In the genomic region with DNA sequence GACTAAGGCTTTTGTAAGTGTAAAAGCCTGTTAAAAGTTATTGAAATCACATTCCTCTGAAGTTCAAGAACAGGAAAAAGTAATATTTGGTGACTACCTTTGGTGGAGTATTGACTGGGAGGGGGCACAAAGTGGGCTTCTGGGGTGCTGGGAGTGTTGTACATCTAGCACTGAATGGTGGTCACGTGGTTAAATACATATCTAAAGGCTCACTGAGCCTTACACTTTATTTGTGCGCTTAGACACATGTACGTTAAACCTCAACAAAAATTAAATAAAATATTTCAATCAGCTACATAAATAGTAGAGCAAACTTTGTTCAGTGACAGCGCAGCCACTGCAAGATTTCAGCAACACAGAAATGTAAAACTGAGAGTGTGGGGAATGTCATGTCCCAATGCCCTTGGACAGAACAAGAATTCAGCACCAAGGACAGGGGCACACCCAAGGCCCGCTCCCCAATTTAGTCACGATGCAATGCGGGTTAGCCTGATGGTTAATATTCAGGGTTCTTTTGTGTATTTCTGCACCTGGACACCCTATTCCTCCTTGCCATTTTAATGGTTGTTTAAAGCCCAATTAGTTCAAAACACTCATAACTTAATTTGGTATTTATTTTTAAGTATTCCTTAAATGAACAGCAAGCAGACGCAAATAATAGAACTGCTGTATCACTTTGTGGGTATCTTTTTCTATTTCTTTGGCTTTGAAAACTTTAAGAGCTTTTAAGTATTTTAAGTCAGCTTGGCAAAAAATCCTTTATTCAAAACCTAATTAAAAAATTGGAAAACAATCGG, we compare ENCODE assay signal across 1 cellular context.
A peak's percentile ranks its signal among the peaks of the same experiment; 100 is the strongest.
TF ChIP-seq lines count a peak whose summit lies in the region.

No MANE protein-coding gene starts in this region.

TF ChIP-seq in HepG2, 621 proteins besides CTCF, POLR2A, EP300 and RAD21 (continued from another document and continues in another):
- TF ChIP-seq, protein P1, sequence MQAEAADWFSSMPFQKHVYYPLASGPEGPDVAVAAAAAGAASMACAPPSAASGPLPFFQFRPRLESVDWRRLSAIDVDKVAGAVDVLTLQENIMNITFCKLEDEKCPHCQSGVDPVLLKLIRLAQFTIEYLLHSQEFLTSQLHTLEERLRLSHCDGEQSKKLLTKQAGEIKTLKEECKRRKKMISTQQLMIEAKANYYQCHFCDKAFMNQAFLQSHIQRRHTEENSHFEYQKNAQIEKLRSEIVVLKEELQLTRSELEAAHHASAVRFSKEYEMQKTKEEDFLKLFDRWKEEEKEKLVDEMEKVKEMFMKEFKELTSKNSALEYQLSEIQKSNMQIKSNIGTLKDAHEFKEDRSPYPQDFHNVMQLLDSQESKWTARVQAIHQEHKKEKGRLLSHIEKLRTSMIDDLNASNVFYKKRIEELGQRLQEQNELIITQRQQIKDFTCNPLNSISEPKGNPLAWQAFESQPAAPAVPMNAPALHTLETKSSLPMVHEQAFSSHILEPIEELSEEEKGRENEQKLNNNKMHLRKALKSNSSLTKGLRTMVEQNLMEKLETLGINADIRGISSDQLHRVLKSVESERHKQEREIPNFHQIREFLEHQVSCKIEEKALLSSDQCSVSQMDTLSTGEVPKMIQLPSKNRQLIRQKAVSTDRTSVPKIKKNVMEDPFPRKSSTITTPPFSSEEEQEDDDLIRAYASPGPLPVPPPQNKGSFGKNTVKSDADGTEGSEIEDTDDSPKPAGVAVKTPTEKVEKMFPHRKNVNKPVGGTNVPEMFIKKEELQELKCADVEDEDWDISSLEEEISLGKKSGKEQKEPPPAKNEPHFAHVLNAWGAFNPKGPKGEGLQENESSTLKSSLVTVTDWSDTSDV (CRISPR knock-in tag; IDR thresholded peaks at IDR 0.05): no peak
- TF ChIP-seq, protein P2, sequence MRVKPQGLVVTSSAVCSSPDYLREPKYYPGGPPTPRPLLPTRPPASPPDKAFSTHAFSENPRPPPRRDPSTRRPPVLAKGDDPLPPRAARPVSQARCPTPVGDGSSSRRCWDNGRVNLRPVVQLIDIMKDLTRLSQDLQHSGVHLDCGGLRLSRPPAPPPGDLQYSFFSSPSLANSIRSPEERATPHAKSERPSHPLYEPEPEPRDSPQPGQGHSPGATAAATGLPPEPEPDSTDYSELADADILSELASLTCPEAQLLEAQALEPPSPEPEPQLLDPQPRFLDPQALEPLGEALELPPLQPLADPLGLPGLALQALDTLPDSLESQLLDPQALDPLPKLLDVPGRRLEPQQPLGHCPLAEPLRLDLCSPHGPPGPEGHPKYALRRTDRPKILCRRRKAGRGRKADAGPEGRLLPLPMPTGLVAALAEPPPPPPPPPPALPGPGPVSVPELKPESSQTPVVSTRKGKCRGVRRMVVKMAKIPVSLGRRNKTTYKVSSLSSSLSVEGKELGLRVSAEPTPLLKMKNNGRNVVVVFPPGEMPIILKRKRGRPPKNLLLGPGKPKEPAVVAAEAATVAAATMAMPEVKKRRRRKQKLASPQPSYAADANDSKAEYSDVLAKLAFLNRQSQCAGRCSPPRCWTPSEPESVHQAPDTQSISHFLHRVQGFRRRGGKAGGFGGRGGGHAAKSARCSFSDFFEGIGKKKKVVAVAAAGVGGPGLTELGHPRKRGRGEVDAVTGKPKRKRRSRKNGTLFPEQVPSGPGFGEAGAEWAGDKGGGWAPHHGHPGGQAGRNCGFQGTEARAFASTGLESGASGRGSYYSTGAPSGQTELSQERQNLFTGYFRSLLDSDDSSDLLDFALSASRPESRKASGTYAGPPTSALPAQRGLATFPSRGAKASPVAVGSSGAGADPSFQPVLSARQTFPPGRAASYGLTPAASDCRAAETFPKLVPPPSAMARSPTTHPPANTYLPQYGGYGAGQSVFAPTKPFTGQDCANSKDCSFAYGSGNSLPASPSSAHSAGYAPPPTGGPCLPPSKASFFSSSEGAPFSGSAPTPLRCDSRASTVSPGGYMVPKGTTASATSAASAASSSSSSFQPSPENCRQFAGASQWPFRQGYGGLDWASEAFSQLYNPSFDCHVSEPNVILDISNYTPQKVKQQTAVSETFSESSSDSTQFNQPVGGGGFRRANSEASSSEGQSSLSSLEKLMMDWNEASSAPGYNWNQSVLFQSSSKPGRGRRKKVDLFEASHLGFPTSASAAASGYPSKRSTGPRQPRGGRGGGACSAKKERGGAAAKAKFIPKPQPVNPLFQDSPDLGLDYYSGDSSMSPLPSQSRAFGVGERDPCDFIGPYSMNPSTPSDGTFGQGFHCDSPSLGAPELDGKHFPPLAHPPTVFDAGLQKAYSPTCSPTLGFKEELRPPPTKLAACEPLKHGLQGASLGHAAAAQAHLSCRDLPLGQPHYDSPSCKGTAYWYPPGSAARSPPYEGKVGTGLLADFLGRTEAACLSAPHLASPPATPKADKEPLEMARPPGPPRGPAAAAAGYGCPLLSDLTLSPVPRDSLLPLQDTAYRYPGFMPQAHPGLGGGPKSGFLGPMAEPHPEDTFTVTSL (CRISPR knock-in tag; IDR thresholded peaks at IDR 0.05; ENCODE audit: borderline replicate concordance): no peak
- TF ChIP-seq PLRG1 (conservative IDR thresholded peaks at IDR 0.05): no peak
- TF ChIP-seq NR2F1 (CRISPR knock-in tag; IDR thresholded peaks at IDR 0.05): no peak
- TF ChIP-seq FOXK1 (CRISPR knock-in tag; IDR thresholded peaks at IDR 0.05; ENCODE audit: borderline replicate concordance, low read depth): peak; percentile 47; the same call in 1 of the 2 replicates
- 0 out of 2 replicates have a peak, but pooled peaks have one; percentile 39 for TF ChIP-seq RFXAP (CRISPR knock-in tag; IDR thresholded peaks at IDR 0.05; ENCODE audit: borderline replicate concordance)
- peak; percentile 92 for TF ChIP-seq ZSCAN9 (CRISPR knock-in tag; IDR thresholded peaks at IDR 0.05; ENCODE audit: borderline replicate concordance)
- 0 out of 2 replicates have a peak, but pooled peaks have one; percentile 70 for TF ChIP-seq ZNF773 (CRISPR knock-in tag; IDR thresholded peaks at IDR 0.05; ENCODE audit: borderline replicate concordance)
- TF ChIP-seq, protein P3, sequence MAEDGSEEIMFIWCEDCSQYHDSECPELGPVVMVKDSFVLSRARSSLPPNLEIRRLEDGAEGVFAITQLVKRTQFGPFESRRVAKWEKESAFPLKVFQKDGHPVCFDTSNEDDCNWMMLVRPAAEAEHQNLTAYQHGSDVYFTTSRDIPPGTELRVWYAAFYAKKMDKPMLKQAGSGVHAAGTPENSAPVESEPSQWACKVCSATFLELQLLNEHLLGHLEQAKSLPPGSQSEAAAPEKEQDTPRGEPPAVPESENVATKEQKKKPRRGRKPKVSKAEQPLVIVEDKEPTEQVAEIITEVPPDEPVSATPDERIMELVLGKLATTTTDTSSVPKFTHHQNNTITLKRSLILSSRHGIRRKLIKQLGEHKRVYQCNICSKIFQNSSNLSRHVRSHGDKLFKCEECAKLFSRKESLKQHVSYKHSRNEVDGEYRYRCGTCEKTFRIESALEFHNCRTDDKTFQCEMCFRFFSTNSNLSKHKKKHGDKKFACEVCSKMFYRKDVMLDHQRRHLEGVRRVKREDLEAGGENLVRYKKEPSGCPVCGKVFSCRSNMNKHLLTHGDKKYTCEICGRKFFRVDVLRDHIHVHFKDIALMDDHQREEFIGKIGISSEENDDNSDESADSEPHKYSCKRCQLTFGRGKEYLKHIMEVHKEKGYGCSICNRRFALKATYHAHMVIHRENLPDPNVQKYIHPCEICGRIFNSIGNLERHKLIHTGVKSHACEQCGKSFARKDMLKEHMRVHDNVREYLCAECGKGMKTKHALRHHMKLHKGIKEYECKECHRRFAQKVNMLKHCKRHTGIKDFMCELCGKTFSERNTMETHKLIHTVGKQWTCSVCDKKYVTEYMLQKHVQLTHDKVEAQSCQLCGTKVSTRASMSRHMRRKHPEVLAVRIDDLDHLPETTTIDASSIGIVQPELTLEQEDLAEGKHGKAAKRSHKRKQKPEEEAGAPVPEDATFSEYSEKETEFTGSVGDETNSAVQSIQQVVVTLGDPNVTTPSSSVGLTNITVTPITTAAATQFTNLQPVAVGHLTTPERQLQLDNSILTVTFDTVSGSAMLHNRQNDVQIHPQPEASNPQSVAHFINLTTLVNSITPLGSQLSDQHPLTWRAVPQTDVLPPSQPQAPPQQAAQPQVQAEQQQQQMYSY (CRISPR knock-in tag; IDR thresholded peaks at IDR 0.05): peak; percentile 71
- TF ChIP-seq LCORL (IDR thresholded peaks at IDR 0.05): no peak
- TF ChIP-seq LCORL (CRISPR knock-in tag; IDR thresholded peaks at IDR 0.05): no peak
- TF ChIP-seq ZNF232 (CRISPR knock-in tag; IDR thresholded peaks at IDR 0.05; ENCODE audit: borderline replicate concordance): peak; percentile 86; the same call in 1 of the 2 replicates
- peak; percentile 66 for TF ChIP-seq ZNF781 (CRISPR knock-in tag; IDR thresholded peaks at IDR 0.05; ENCODE audit: borderline replicate concordance, not compliant biosample characterization)
- TF ChIP-seq SATB2 (CRISPR knock-in tag; IDR thresholded peaks at IDR 0.05): peak; percentile 91
- TF ChIP-seq, protein P4, sequence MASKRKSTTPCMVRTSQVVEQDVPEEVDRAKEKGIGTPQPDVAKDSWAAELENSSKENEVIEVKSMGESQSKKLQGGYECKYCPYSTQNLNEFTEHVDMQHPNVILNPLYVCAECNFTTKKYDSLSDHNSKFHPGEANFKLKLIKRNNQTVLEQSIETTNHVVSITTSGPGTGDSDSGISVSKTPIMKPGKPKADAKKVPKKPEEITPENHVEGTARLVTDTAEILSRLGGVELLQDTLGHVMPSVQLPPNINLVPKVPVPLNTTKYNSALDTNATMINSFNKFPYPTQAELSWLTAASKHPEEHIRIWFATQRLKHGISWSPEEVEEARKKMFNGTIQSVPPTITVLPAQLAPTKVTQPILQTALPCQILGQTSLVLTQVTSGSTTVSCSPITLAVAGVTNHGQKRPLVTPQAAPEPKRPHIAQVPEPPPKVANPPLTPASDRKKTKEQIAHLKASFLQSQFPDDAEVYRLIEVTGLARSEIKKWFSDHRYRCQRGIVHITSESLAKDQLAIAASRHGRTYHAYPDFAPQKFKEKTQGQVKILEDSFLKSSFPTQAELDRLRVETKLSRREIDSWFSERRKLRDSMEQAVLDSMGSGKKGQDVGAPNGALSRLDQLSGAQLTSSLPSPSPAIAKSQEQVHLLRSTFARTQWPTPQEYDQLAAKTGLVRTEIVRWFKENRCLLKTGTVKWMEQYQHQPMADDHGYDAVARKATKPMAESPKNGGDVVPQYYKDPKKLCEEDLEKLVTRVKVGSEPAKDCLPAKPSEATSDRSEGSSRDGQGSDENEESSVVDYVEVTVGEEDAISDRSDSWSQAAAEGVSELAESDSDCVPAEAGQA (IDR thresholded peaks at IDR 0.05; ENCODE audit: low read depth): no peak
- TF ChIP-seq, protein P4 (CRISPR knock-in tag; IDR thresholded peaks at IDR 0.05; ENCODE audit: borderline replicate concordance): peak; percentile 75; the same call in 1 of the 2 replicates
- TF ChIP-seq RFXANK (CRISPR knock-in tag; IDR thresholded peaks at IDR 0.05): 0 out of 2 replicates have a peak, but pooled peaks have one; percentile 38
- TF ChIP-seq, protein P5, sequence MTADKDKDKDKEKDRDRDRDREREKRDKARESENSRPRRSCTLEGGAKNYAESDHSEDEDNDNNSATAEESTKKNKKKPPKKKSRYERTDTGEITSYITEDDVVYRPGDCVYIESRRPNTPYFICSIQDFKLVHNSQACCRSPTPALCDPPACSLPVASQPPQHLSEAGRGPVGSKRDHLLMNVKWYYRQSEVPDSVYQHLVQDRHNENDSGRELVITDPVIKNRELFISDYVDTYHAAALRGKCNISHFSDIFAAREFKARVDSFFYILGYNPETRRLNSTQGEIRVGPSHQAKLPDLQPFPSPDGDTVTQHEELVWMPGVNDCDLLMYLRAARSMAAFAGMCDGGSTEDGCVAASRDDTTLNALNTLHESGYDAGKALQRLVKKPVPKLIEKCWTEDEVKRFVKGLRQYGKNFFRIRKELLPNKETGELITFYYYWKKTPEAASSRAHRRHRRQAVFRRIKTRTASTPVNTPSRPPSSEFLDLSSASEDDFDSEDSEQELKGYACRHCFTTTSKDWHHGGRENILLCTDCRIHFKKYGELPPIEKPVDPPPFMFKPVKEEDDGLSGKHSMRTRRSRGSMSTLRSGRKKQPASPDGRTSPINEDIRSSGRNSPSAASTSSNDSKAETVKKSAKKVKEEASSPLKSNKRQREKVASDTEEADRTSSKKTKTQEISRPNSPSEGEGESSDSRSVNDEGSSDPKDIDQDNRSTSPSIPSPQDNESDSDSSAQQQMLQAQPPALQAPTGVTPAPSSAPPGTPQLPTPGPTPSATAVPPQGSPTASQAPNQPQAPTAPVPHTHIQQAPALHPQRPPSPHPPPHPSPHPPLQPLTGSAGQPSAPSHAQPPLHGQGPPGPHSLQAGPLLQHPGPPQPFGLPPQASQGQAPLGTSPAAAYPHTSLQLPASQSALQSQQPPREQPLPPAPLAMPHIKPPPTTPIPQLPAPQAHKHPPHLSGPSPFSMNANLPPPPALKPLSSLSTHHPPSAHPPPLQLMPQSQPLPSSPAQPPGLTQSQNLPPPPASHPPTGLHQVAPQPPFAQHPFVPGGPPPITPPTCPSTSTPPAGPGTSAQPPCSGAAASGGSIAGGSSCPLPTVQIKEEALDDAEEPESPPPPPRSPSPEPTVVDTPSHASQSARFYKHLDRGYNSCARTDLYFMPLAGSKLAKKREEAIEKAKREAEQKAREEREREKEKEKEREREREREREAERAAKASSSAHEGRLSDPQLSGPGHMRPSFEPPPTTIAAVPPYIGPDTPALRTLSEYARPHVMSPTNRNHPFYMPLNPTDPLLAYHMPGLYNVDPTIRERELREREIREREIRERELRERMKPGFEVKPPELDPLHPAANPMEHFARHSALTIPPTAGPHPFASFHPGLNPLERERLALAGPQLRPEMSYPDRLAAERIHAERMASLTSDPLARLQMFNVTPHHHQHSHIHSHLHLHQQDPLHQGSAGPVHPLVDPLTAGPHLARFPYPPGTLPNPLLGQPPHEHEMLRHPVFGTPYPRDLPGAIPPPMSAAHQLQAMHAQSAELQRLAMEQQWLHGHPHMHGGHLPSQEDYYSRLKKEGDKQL (CRISPR knock-in tag; IDR thresholded peaks at IDR 0.05; ENCODE audit: low read depth): no peak
